ENCODE assay signal across 9 cellular contexts in the genomic region with DNA sequence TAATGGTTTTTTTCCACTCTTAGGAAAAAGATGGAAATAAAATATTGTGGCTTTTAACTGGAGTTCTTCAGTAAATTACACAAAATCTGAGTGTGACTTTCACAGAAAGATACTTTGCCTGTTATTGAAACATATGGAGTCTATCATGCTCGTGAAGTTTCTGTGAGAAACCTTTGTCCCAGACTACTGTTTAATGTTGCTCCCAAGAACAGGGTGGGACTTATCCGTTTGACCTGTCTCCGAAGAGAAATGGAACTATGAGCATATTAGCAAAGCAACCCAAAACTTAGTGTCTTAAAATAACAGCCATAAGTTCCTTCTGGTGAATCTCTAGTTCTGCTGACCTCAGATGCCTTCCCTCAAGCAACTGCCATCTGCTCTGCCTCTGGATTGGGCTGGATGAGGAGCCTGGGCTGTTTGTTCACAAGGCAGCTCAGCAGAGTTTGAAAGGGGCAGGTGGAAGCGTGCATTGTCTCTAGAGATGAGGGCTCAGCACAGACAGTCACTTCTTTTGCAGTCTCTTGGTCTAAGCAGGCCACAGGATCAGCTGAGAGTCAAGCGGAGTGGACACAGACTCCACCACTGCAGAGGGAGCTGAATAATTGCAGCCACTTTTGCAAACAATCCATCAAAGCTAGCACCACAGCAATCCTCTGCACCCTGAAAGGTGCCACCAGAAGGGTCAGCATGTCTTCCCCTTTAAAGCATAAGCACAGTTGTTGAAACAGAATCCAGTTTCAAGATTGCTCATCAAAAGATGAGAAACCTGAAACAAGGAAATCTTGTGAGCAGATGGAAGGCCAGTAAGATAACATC. TPM values are rescaled to one million over a fixed set of nuclear protein-coding genes. Genes with fewer than 3 reads are reported as not detected.
A peak's percentile ranks its signal among the peaks of the same experiment; 100 is the strongest.
DNase-seq lines count a peak whose midpoint lies in the region; ATAC-seq, FAIRE-seq and TF ChIP-seq lines count a peak whose summit lies in the region.
"Had no signal": no experiment of that assay in that cellular context is flagged by ENCODE, and none has a peak within 500 bp of the region (broad histone marks: within the 10 kb centered on the region; RNA-seq: fewer than 3 reads in every experiment).

No MANE protein-coding gene starts in this region.

- H3K4me2 ChIP-seq in GM12878 (ENCODE audit: control insufficient read depth, insufficient read depth) (peak overlapping the region; percentile 68), mesendoderm (ENCODE audit: low read length) (no peak overlapping the region)

- WGBS in GM12878 (ENCODE audit: insufficient coverage, insufficient replicate concordance, low lambda C conversion rate, missing lambda C conversion rate), result 85% methylated on average over 5 of the region's 5 CpGs
- no CpG with 5 or more reads among the region's 5 CpGs for WGBS in mesendoderm (ENCODE audit: extremely low coverage, insufficient coverage, low lambda C conversion rate)

- TF ChIP-seq RAD21 in GM12878 (IDR thresholded peaks at IDR 0.05; ENCODE audit: insufficient read depth, low read depth, low read length), result no peak

- no peak overlapping the region for H3K4me3 Mint-ChIP-seq in CD14-positive monocyte

- no peak overlapping the region for H3K4ac ChIP-seq in mesendoderm (ENCODE audit: low read depth, low read length)

- peaks cover 0 to 2% of the 10 kb centered on the region in 2 experiments; a peak in 1 of 4 replicates for H3K27me3 ChIP-seq in GM12878 (replicated peaks in 1 of 2; ENCODE audit: control insufficient read depth in 2 of 2, insufficient read depth in 2 of 2, low read length in 1 of 2)
- H3K27me3 ChIP-seq in mesendoderm (ENCODE audit: insufficient read depth, low read length, poor library complexity), result no peaks in the 10 kb centered on the region
- H3K27me3 ChIP-seq: left lung had no signal

- peak; percentile 57 for ATAC-seq in GM18858 (IDR thresholded peaks at IDR 0.05; ENCODE audit: unreplicated experiment)
- ATAC-seq in GM21529 (IDR thresholded peaks at IDR 0.05; ENCODE audit: unreplicated experiment), result peak; percentile 72
- peak; percentile 66 for ATAC-seq in GM12878
- ATAC-seq: left lung had no signal

- no peak overlapping the region for H2BK120ac ChIP-seq in mesendoderm (ENCODE audit: low read depth, low read length)

- peak overlapping the region in 1 of 7 donors; percentile 41 for H3K27ac Mint-ChIP-seq in CD14-positive monocyte

- no peak for TF ChIP-seq CTCF in GM12878 (IDR thresholded peaks at IDR 0.05 in 2 of 3, conservative IDR thresholded peaks at IDR 0.05 in 1 of 3; ENCODE audit: control insufficient read depth in 2 of 3, extremely low read depth in 1 of 3, insufficient read depth in 1 of 3, low read depth in 3 of 3, low read length in 3 of 3)
- no peak for TF ChIP-seq CTCF in CD14-positive monocyte (IDR thresholded peaks at IDR 0.05)

- peaks cover 0 to 3% (median 0%) of the 10 kb centered on the region in 7 donors for H3K9me3 Mint-ChIP-seq in CD14-positive monocyte

- no peaks in the 10 kb centered on the region for H4K20me1 ChIP-seq in GM12878 (ENCODE audit: control insufficient read depth, insufficient read depth)

- CTCF ChIA-PET in GM12878 (lab: Yijun Ruan, JAX), result interaction anchor here (1.0 to 1.9 kb wide), 4 partner anchors 8 to 293 kb away, joined by 3 to 5 read pairs (median 3); no protein-coding TSS in a partner anchor

- H3K4me3 ChIP-seq in GM12878, result no peak overlapping the region
- H3K4me3 ChIP-seq in mesendoderm (ENCODE audit: low read length), result no peak overlapping the region
- H3K4me3 ChIP-seq: left lung had no signal

- H3K18ac ChIP-seq in mesendoderm (ENCODE audit: low read length), result no peak overlapping the region

- H2BK5ac ChIP-seq in mesendoderm (ENCODE audit: low read length), result no peak overlapping the region

- H3K36me3 Mint-ChIP-seq in CD14-positive monocyte, result no peaks in the 10 kb centered on the region

- H3K9ac ChIP-seq in GM12878 (ENCODE audit: control insufficient read depth, insufficient read depth, low read length) (no peak overlapping the region), mesendoderm (ENCODE audit: low read length) (no peak overlapping the region)

- H3K36me3 ChIP-seq in GM12878 (ENCODE audit: control insufficient read depth in 2 of 2, insufficient read depth in 2 of 2, low read length in 1 of 2) (no peaks in the 10 kb centered on the region), mesendoderm (ENCODE audit: control insufficient read depth, insufficient read depth, low read length) (no peaks in the 10 kb centered on the region)
- H3K36me3 ChIP-seq: left lung had no signal

- intact Hi-C loops in GM12878 (cut with micrococcal nuclease; ENCODE audit: unreplicated experiment), result no loop called here
- intact Hi-C loops in CD14-positive monocyte (cut with micrococcal nuclease), result no loop called here

- no TSS peak for BruUV-seq in GM12878 (replicated peaks; lab: Mats Ljungman, UMichigan)

- no peak overlapping the region; the same call in 1 of the 2 replicates for H3K27ac ChIP-seq in GM12878 (ENCODE audit: control insufficient read depth, insufficient read depth)
- H3K27ac ChIP-seq in mesendoderm (ENCODE audit: low read depth, low read length), result no peak overlapping the region
- H3K27ac ChIP-seq: left lung had no signal

- H3K27me3 Mint-ChIP-seq in CD14-positive monocyte (ENCODE audit: low read depth in 3 of 3), result peaks cover 0 to 4% (median 3%) of the 10 kb centered on the region in 3 donors

- H4K5ac ChIP-seq in mesendoderm (ENCODE audit: low read length), result no peak overlapping the region

- POLR2A ChIA-PET in GM12878 (lab: Charles Lee), result no interaction called here

- no peaks in the 10 kb centered on the region for H3K79me1 ChIP-seq in mesendoderm (ENCODE audit: low read length)

- H3K56ac ChIP-seq in mesendoderm (ENCODE audit: low read length), result no peak overlapping the region

- no peaks in the 10 kb centered on the region for H3K9me3 ChIP-seq in GM12878 (replicated peaks; ENCODE audit: control insufficient read depth, insufficient read depth, low read length)
- H3K9me3 ChIP-seq: left lung had no signal

- H3K4me1 Mint-ChIP-seq in CD14-positive monocyte, result peaks cover 46% of the 10 kb centered on the region

- peaks cover 20% of the 10 kb centered on the region for H3K4me1 ChIP-seq in GM12878 (ENCODE audit: control insufficient read depth, insufficient read depth, low read length)
- no peaks in the 10 kb centered on the region for H3K4me1 ChIP-seq in mesendoderm (ENCODE audit: control insufficient read depth, low read depth, low read length)
- H3K4me1 ChIP-seq: left lung had no signal

- no peak overlapping the region for H2AK5ac ChIP-seq in mesendoderm (ENCODE audit: low read length)

- peak; percentile 51 for DNase-seq in KBM-7
- no peak for DNase-seq in GM12878 (ENCODE audit: low read depth, low spot score)
- no peak for DNase-seq in HTR-8/SVneo (ENCODE audit: insufficient read length, low spot score)
- DNase-seq in CD14-positive monocyte (ENCODE audit: low spot score), result no peak
- no peak for DNase-seq in mesendoderm
- no peak for DNase-seq in HPDE6-E6E7 (ENCODE audit: extremely low spot score)
- DNase-seq: left lung had no signal

- in situ Hi-C loops in KBM-7 (cut with MboI; ENCODE audit: low pct_unique_long_range_greater_than_20kb, low sequenced_read_pairs) (no loop called here), GM12878 (cut with MboI) (loop anchor here (25.0 kb wide), 1 partner anchor 178 kb away; no protein-coding TSS in a partner anchor)

- no peak overlapping the region; the same call in 1 of the 2 replicates for H2AFZ ChIP-seq in GM12878 (ENCODE audit: control insufficient read depth, low read depth, low read length)

- no peak for TF ChIP-seq POLR2A in GM12878 (IDR thresholded peaks at IDR 0.05; ENCODE audit: low read depth, low read length)

- H3K79me2 ChIP-seq in GM12878 (ENCODE audit: control insufficient read depth, insufficient read depth, low read length), result no peaks in the 10 kb centered on the region
- H3K79me2 ChIP-seq in mesendoderm (ENCODE audit: control insufficient read depth, insufficient read depth, low read length), result no peaks in the 10 kb centered on the region

- RAD21 ChIA-PET in GM12878 (lab: Charles Lee; ENCODE audit: unreplicated experiment), result no interaction called here

- SMC1A ChIA-PET in GM12878 (lab: Charles Lee; ENCODE audit: uncharacterized antibody, unreplicated experiment), result interaction anchor here (1.3 to 2.3 kb wide), 3 partner anchors 34 to 89 kb away, joined by 4 to 6 read pairs (median 4); no protein-coding TSS in a partner anchor

- TF ChIP-seq EP300 in GM12878 (IDR thresholded peaks at IDR 0.05; ENCODE audit: borderline replicate concordance in 1 of 2, control insufficient read depth in 1 of 2, low read depth in 2 of 2, low read length in 2 of 2), result no peak

- no peak overlapping the region for H2BK15ac ChIP-seq in mesendoderm (replicated peaks; ENCODE audit: low read depth)

- no peak overlapping the region for H4K8ac ChIP-seq in mesendoderm (ENCODE audit: low read depth, low read length)

- H3K23ac ChIP-seq in mesendoderm (ENCODE audit: low read length), result no peak overlapping the region

- no peak for FAIRE-seq in GM12878 (lab: Jason Lieb, UNC)
- FAIRE-seq in HTR-8/SVneo (lab: Jason Lieb, UNC), result no peak

TF ChIP-seq in GM12878, 131 proteins besides CTCF, POLR2A, EP300 and RAD21 (continues in another document):
- no peak for TF ChIP-seq RUNX3 (IDR thresholded peaks at IDR 0.05; ENCODE audit: low read length)
- TF ChIP-seq JUNB (IDR thresholded peaks at IDR 0.05), result peak; percentile 62
- no peak for TF ChIP-seq BMI1 (IDR thresholded peaks at IDR 0.05; ENCODE audit: borderline replicate concordance)
- TF ChIP-seq ATF7 (IDR thresholded peaks at IDR 0.05; ENCODE audit: low read depth), result no peak

RNA-seq across cellular contexts. Expression of gene MYB, which starts 52.8 kb away (rescaled TPM):
- 60.0 and 65.9 TPM in 2 replicates for total RNA-seq in GM12878 (2013; cell fraction: nucleolus; rRNA removed)
- total RNA-seq in GM12878 (2014; rRNA removed) (16.1 TPM in 2 replicates), GM12878 (2014; rRNA removed; fragmentation: Illumina TruSeq; extraction: Trizol) (21.8 and 23.2 TPM in 2 replicates), GM12878 (2021) (21.3 and 22.4 TPM in 2 replicates)
- 16.0 TPM for polyA plus RNA-seq in GM12878 (2011; ENCODE audit: low read depth)
- polyA plus RNA-seq in GM12878 (2011; rRNA removed) (20.3 and 20.7 TPM in 2 replicates), GM12878 (2014; fragmentation: Illumina TruSeq; extraction: Trizol) (25.2 and 32.5 TPM in 2 replicates), GM12878 (2014; fragmentation: Nextera tagmentation; extraction: Ambion mirVana) (10 to 100 TPM in 1 of 2 experiments, 1 to 10 TPM in 1; 7.0 to 10.3 TPM), GM12878 (2014; rRNA removed) (15.5 and 17.9 TPM in 2 replicates), GM12878 (2016; fragmentation: Nextera tagmentation; extraction: Ambion mirVana) (10 to 100 TPM; 24.1 to 29.8 TPM), CD14-positive monocyte (1 to 10 TPM; 1.7 to 2.2 TPM)
- polyA plus RNA-seq in GM12878 (2011; cell fraction: cytosol; rRNA removed), result 17.6 and 27.0 TPM in 2 replicates
- polyA plus RNA-seq in GM12878 (2011; cell fraction: nucleus; rRNA removed), result 26.4 and 28.1 TPM in 2 replicates
- polyA plus RNA-seq in GM12878 (2012), result 16.1 and 21.0 TPM in 2 replicates
- 30.4 and 34.2 TPM in 2 replicates for polyA minus RNA-seq in GM12878 (2011; rRNA and poly(A)+ RNA removed)
- 12.0 and 13.7 TPM in 2 replicates for polyA minus RNA-seq in GM12878 (2011; cell fraction: cytosol; rRNA and poly(A)+ RNA removed)
- polyA minus RNA-seq in GM12878 (2011; cell fraction: nucleus; rRNA and poly(A)+ RNA removed), result 34.0 and 50.9 TPM in 2 replicates
- polyA plus RNA-seq in mesendoderm (2013, experiment 1 of 2), result 0.80 TPM
- polyA plus RNA-seq in mesendoderm (2013, experiment 2 of 2), result 0.66 TPM
